ENCODE assay signal across 25 cellular contexts in genomic region chr13:24454100-24454499, GRCh38. TPM values are rescaled to one million over a fixed set of nuclear protein-coding genes. Genes with fewer than 3 reads are reported as not detected.
A peak's percentile ranks its signal among the peaks of the same experiment; 100 is the strongest.
DNase-seq lines count a peak whose midpoint lies in the region; ATAC-seq, FAIRE-seq and TF ChIP-seq lines count a peak whose summit lies in the region.
"Had no signal": no experiment of that assay in that cellular context is flagged by ENCODE, and none has a peak within 500 bp of the region (broad histone marks: within the 10 kb centered on the region; RNA-seq: fewer than 3 reads in every experiment).

No MANE protein-coding gene starts in this region.

- no peak for TF ChIP-seq CTCF in HepG2 (CRISPR knock-in tag; IDR thresholded peaks at IDR 0.05)

- no peak overlapping the region for H3K27ac ChIP-seq in HepG2 (ENCODE audit: extremely low read length, insufficient read depth, low read length)
- H3K27ac ChIP-seq: BLaER1 had no signal

- intact Hi-C loops in left colon (cut with DNase I, micrococcal nuclease) (no loop called here), HepG2 (cut with micrococcal nuclease; ENCODE audit: unreplicated experiment) (no loop called here)

- ATAC-seq in left colon, result peak; percentile 25
- ATAC-seq in HepG2, result peak; percentile 85
- ATAC-seq: GM12878 had no signal

- DNase-seq in left colon, result no peak
- DNase-seq in HepG2 (ENCODE audit: low spot score), result no peak
- DNase-seq in NCI-H1105 (lab: John Stamatoyannopoulos, UW), result no peak
- no peak for DNase-seq in NCI-H1694 treated with DMSO at 0.1 percent for 48 hours (lab: John Stamatoyannopoulos, UW)
- DNase-seq in NCI-H748 treated with DMSO at 0.1 percent for 48 hours (lab: John Stamatoyannopoulos, UW), result no peak
- DNase-seq: 8988T; ACHN; BE2C; C1 segment of cervical spinal cord; CD4-positive, alpha-beta memory T cell; CD4-positive, CD25-positive, alpha-beta regulatory T cell; CD8-positive, alpha-beta memory T cell; COR-L47; DMS 273 treated with DMSO at 0.1 percent for 48 hours; DMS153; DMS53; DMS79; DND-41; EL; GDM1 had no signal

- BruUV-seq in HepG2 (replicated peaks; lab: Mats Ljungman, UMichigan), result no TSS peak

- H3K4me2 ChIP-seq in HepG2 (ENCODE audit: low read depth, low read length), result no peak overlapping the region
- H3K4me2 ChIP-seq: BLaER1 had no signal

- no peaks in the 10 kb centered on the region for H3K9me3 ChIP-seq in HepG2 (ENCODE audit: low read length)
- H3K9me3 ChIP-seq: BE2C, BLaER1 had no signal

- in situ Hi-C loops in HepG2 (cut with HindIII; ENCODE audit: extremely low pct_ligation_motif_present, low pct_unique_long_range_greater_than_20kb), result no loop called here

- H3K36me3 ChIP-seq in HepG2 (replicated peaks in 1 of 2; ENCODE audit: control insufficient read depth in 1 of 2, insufficient read depth in 2 of 2, low read length in 2 of 2), result peaks cover 30 to 79% of the 10 kb centered on the region in 2 experiments

- TF ChIP-seq RAD21 in HepG2 (CRISPR knock-in tag; IDR thresholded peaks at IDR 0.05), result no peak

- POLR2A ChIA-PET in HepG2 (lab: Yijun Ruan, JAX), result no interaction called here

- H3K4me3 ChIP-seq in HepG2 (replicated peaks in 1 of 3; ENCODE audit: insufficient read depth in 1 of 3, low read depth in 2 of 3, low read length in 3 of 3), result no peak overlapping the region
- H3K4me3 ChIP-seq: BLaER1, GM12878 had no signal

- H2AFZ ChIP-seq in HepG2 (ENCODE audit: low read length), result no peak overlapping the region

- no peak overlapping the region for H3K9ac ChIP-seq in HepG2 (ENCODE audit: insufficient read depth, low read depth, low read length)
- H3K9ac ChIP-seq: BLaER1 had no signal

- H3K79me2 ChIP-seq in HepG2 (ENCODE audit: insufficient read depth, low read length), result no peaks in the 10 kb centered on the region

- H4K20me1 ChIP-seq in HepG2 (ENCODE audit: insufficient read depth, low read length), result no peaks in the 10 kb centered on the region
- H4K20me1 ChIP-seq: BLaER1 had no signal

- FAIRE-seq in HepG2 (lab: Jason Lieb, UNC), result no peak
- FAIRE-seq: A204.1, GM12878, GM12892, GM18507 had no signal

- TF ChIP-seq POLR2A in HepG2 (IDR thresholded peaks at IDR 0.05; ENCODE audit: insufficient read depth in 1 of 2, low read depth in 2 of 2, low read length in 2 of 2), result no peak

- CTCF ChIA-PET in HepG2 (lab: Yijun Ruan, JAX; ENCODE audit: low intra/inter-chr PET ratio, low total read pairs), result no interaction called here

- no peak for TF ChIP-seq EP300 in HepG2 (IDR thresholded peaks at IDR 0.05; ENCODE audit: low read depth in 2 of 2, low read length in 2 of 2)
- no peak for TF ChIP-seq EP300 in HepG2 (CRISPR knock-in tag; IDR thresholded peaks at IDR 0.05; ENCODE audit: borderline replicate concordance)

- H3K4me1 ChIP-seq in HepG2 (ENCODE audit: insufficient read depth, low read length), result 0 out of 2 replicates have a peak, but pooled peaks cover 11% of the 10 kb centered on the region
- H3K4me1 ChIP-seq: BE2C, BLaER1 had no signal

- WGBS in HepG2 (ENCODE audit: low lambda C conversion rate), result 90% methylated on average over 4 of the region's 5 CpGs

- H3K27me3 ChIP-seq in HepG2 (ENCODE audit: control insufficient read depth in 1 of 2, insufficient read depth in 2 of 2, low read length in 2 of 2), result no peaks in the 10 kb centered on the region
- H3K27me3 ChIP-seq: BE2C, BLaER1 had no signal

TF ChIP-seq in HepG2, 621 proteins besides CTCF, POLR2A, EP300 and RAD21 (continues in another document):
- TF ChIP-seq HOXD1 (CRISPR knock-in tag; IDR thresholded peaks at IDR 0.05) (no peak), HNRNPUL1 (IDR thresholded peaks at IDR 0.05; ENCODE audit: low read depth, low read length) (no peak), RBFOX2 (IDR thresholded peaks at IDR 0.05; ENCODE audit: low read depth, low read length) (no peak), RAD51 (IDR thresholded peaks at IDR 0.05; ENCODE audit: borderline replicate concordance) (no peak), KIAA2018 (CRISPR knock-in tag; IDR thresholded peaks at IDR 0.05; ENCODE audit: borderline replicate concordance) (no peak)

RNA-seq across cellular contexts. Expression of gene PARP4, which starts 58.5 kb away (rescaled TPM):
- total RNA-seq in left colon (100 to 1,000 TPM; 129 to 137 TPM), HepG2 (2016; rRNA removed; fragmentation: Illumina TruSeq; extraction: Trizol) (42.6 and 66.0 TPM in 2 replicates)
- 6.9 and 7.5 TPM in 2 replicates for total RNA-seq in HepG2 (2016; cell fraction: cytosol; rRNA removed; fragmentation: Illumina TruSeq; extraction: Trizol; ENCODE audit: low read depth)
- 42.5 and 60.1 TPM in 2 replicates for total RNA-seq in HepG2 (2016; cell fraction: insoluble cytoplasmic fraction; rRNA removed; fragmentation: Illumina TruSeq; extraction: Trizol)
- 11.9 and 14.2 TPM in 2 replicates for total RNA-seq in HepG2 (2016; cell fraction: membrane; rRNA removed; fragmentation: Illumina TruSeq; extraction: Trizol)
- total RNA-seq in HepG2 (2016; cell fraction: nucleus; rRNA removed; fragmentation: Illumina TruSeq; extraction: Trizol), result 39.9 and 41.3 TPM in 2 replicates
- 40.5 and 41.2 TPM in 2 replicates for polyA plus RNA-seq in HepG2 (2011; rRNA removed)
- 26.6 and 37.6 TPM in 2 replicates for polyA plus RNA-seq in HepG2 (2011; cell fraction: cytosol; rRNA removed)
- polyA plus RNA-seq in HepG2 (2011; cell fraction: nucleus; rRNA removed), result 50.5 and 50.9 TPM in 2 replicates
- polyA plus RNA-seq in HepG2 (2012), result 31.7 and 34.6 TPM in 2 replicates
- polyA plus RNA-seq in HepG2 (2016; cell fraction: cytosol; fragmentation: Illumina TruSeq; extraction: Trizol; ENCODE audit: low read depth), result 0.78 and 1.1 TPM in 2 replicates
- polyA plus RNA-seq in HepG2 (2016; cell fraction: insoluble cytoplasmic fraction; fragmentation: Illumina TruSeq; extraction: Trizol; ENCODE audit: low read depth), result 35.1 and 36.9 TPM in 2 replicates
- 2.5 and 3.1 TPM in 2 replicates for polyA plus RNA-seq in HepG2 (2016; cell fraction: membrane; fragmentation: Illumina TruSeq; extraction: Trizol; ENCODE audit: low read depth)
- 27.5 and 31.1 TPM in 2 replicates for polyA plus RNA-seq in HepG2 (2016; cell fraction: nucleus; fragmentation: Illumina TruSeq; extraction: Trizol; ENCODE audit: insufficient read depth, low read depth)
- polyA minus RNA-seq in HepG2 (2011; rRNA and poly(A)+ RNA removed; ENCODE audit: low replicate concordance), result 62.2 and 74.0 TPM in 2 replicates
- polyA minus RNA-seq in HepG2 (2011; cell fraction: cytosol; rRNA and poly(A)+ RNA removed), result 41.5 and 47.8 TPM in 2 replicates
- polyA minus RNA-seq in HepG2 (2011; cell fraction: nucleus; rRNA and poly(A)+ RNA removed), result 88.5 and 130 TPM in 2 replicates
